In genomic region chr5:142145106-142145900, GRCh38 we compare ENCODE assay signal across 8 cellular contexts. TPM values are rescaled to one million over a fixed set of nuclear protein-coding genes. Genes with fewer than 3 reads are reported as not detected.
DNase-seq lines count a peak whose midpoint lies in the region; ATAC-seq, FAIRE-seq and TF ChIP-seq lines count a peak whose summit lies in the region.

No MANE protein-coding gene starts in this region.

- H3K4me3 ChIP-seq in astrocyte of the spinal cord (ENCODE audit: low read depth, low read length): no peak overlapping the region

- H3K36me3 Mint-ChIP-seq in T-helper 2 cell treated with Interferon-gamma antibody and Interleukin-4, amounts not matched to agents 5 μg/mL and 100 μg/mL, for 36 hours (ENCODE audit: low read depth): peaks cover 42% of the 10 kb centered on the region

- no peaks in the 10 kb centered on the region for H3K4me1 Mint-ChIP-seq in T-helper 2 cell treated with Interferon-gamma antibody and Interleukin-4, amounts not matched to agents 5 μg/mL and 100 μg/mL, for 36 hours (ENCODE audit: low read depth)

- DNase-seq in M059J (ENCODE audit: low read depth) (peak; percentile 69), astrocyte of the spinal cord (ENCODE audit: low read depth, low spot score) (peak; percentile 69), iPS-NIHi11 (ENCODE audit: low spot score) (peak; percentile 62)
- DNase-seq in T-helper 2 cell treated with Interferon-gamma antibody and Interleukin-4, amounts not matched to agents 5 μg/mL and 100 μg/mL, for 36 hours (ENCODE audit: low spot score): peak; percentile 39
- DNase-seq in stimulated activated CD4-positive, alpha-beta T cell treated with anti-CD3 and anti-CD28 coated beads, Interleukin-1b, Interleukin-23, amount 100 ng/mL, for 4 hours (ENCODE audit: low read depth in 2 of 2): peak; percentile 17 to 46

- no peaks in the 10 kb centered on the region for H3K27me3 Mint-ChIP-seq in T-helper 2 cell treated with Interferon-gamma antibody and Interleukin-4, amounts not matched to agents 5 μg/mL and 100 μg/mL, for 36 hours (ENCODE audit: low read depth)

- H3K4me3 Mint-ChIP-seq in T-helper 2 cell treated with Interferon-gamma antibody and Interleukin-4, amounts not matched to agents 5 μg/mL and 100 μg/mL, for 36 hours: no peak overlapping the region

- in situ Hi-C loops in astrocyte of the spinal cord (cut with HindIII; ENCODE audit: low sequenced_read_pairs): no loop called here

- H3K9me3 Mint-ChIP-seq in T-helper 2 cell treated with Interferon-gamma antibody and Interleukin-4, amounts not matched to agents 5 μg/mL and 100 μg/mL, for 36 hours: no peaks in the 10 kb centered on the region

- no peak overlapping the region for H3K27ac Mint-ChIP-seq in T-helper 2 cell treated with Interferon-gamma antibody and Interleukin-4, amounts not matched to agents 5 μg/mL and 100 μg/mL, for 36 hours

- TF ChIP-seq CTCF in astrocyte of the spinal cord (IDR thresholded peaks at IDR 0.05; ENCODE audit: low read depth, low read length): peak; percentile 83

- peak; percentile 91 for FAIRE-seq in G401.6 (lab: Jason Lieb, UNC)

- ATAC-seq in GM21723 (IDR thresholded peaks at IDR 0.05; ENCODE audit: unreplicated experiment): peak; percentile 81
- no peak for ATAC-seq in HG03196 (IDR thresholded peaks at IDR 0.05; ENCODE audit: unreplicated experiment)

RNA-seq across cellular contexts. Expression of gene NDFIP1, which starts 36.7 kb away (rescaled TPM):
- 54.8 and 83.9 TPM in 2 replicates for total RNA-seq in M059J (2014; rRNA removed; shearing (Covaris generic))
